ENCODE assay signal across 20 cellular contexts in the genomic region with DNA sequence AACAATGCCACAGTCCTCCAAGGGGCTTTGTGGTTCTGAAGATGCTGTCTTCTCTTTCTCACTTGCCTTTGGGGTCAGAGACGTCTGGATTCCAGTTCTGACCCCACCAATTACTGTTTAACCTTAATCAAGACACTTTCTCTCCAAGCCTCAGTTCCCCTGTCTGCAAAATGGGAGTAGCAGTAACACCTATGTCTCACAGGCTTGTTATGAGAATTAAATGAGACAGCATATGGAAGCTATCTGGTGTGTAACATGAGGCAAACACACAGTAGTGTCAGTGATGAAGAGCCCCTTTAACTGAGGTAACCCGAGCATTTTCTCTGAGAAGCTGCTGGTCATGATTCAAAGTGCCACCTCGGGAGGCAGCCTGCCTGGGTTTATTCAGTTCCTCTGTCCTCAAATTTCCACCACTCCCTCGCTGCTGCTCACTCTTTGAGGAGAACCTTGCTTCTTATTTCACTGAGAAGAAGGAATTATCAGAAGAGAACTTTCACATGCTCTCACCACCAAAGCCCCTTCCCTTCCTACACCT. TPM values are rescaled to one million over a fixed set of nuclear protein-coding genes. Genes with fewer than 3 reads are reported as not detected.
DNase-seq lines count a peak whose midpoint lies in the region; ATAC-seq and TF ChIP-seq lines count a peak whose summit lies in the region.
"Had no signal": no experiment of that assay in that cellular context is flagged by ENCODE, and none has a peak within 500 bp of the region (broad histone marks: within the 10 kb centered on the region; RNA-seq: fewer than 3 reads in every experiment).

No MANE protein-coding gene starts in this region.

- peak overlapping the region; percentile 77 to 95 for H3K27ac ChIP-seq in right atrium auricular region

- TF ChIP-seq CTCF in right atrium auricular region (IDR thresholded peaks at IDR 0.05) (no peak), WTC11 (IDR thresholded peaks at IDR 0.05) (no peak), epithelial cell of esophagus (IDR thresholded peaks at IDR 0.05; ENCODE audit: insufficient read depth, low read depth, low read length, missing control alignments) (peak; percentile 2)

- no peaks in the 10 kb centered on the region for H3K27me3 ChIP-seq in right atrium auricular region

- peaks cover 0 to 42% of the 10 kb centered on the region in 2 donors for H3K4me1 ChIP-seq in right atrium auricular region
- H3K4me1 ChIP-seq: Caco-2 had no signal

- peaks cover 52% of the 10 kb centered on the region for H3K4me1 Mint-ChIP-seq in WTC11
- peaks cover 60% of the 10 kb centered on the region for H3K4me1 Mint-ChIP-seq in stimulated activated effector memory CD8-positive, alpha-beta T cell treated with anti-CD3 and anti-CD28 coated beads, Interleukin-12 subunit alpha, Interleukin-12 subunit beta, amount 100 ng/mL, for 72 hours
- H3K4me1 Mint-ChIP-seq: CD14-positive monocyte had no signal

- CTCF ChIA-PET in WTC11 (lab: Charles Lee): interaction anchor here (0.6 to 2.2 kb wide), 4 partner anchors 11 to 155 kb away, joined by 3 to 7 read pairs (median 4); no protein-coding TSS in a partner anchor

- peak overlapping the region; percentile 39; the same call in 1 of the 2 replicates for H3K27ac Mint-ChIP-seq in WTC11
- peak overlapping the region; percentile 27 for H3K27ac Mint-ChIP-seq in stimulated activated effector memory CD8-positive, alpha-beta T cell treated with anti-CD3 and anti-CD28 coated beads, Interleukin-12 subunit alpha, Interleukin-12 subunit beta, amount 100 ng/mL, for 72 hours

- intact Hi-C loops in left cardiac atrium (cut with DNase I): no loop called here

- peaks cover 70% of the 10 kb centered on the region for H3K36me3 Mint-ChIP-seq in WTC11
- H3K36me3 Mint-ChIP-seq in stimulated activated effector memory CD8-positive, alpha-beta T cell treated with anti-CD3 and anti-CD28 coated beads, Interleukin-12 subunit alpha, Interleukin-12 subunit beta, amount 100 ng/mL, for 72 hours: peaks cover 88% of the 10 kb centered on the region

- POLR2A ChIA-PET in WTC11 (lab: Charles Lee): no interaction called here

- no peak overlapping the region for H3K4me3 Mint-ChIP-seq in WTC11
- no peak overlapping the region for H3K4me3 Mint-ChIP-seq in stimulated activated effector memory CD8-positive, alpha-beta T cell treated with anti-CD3 and anti-CD28 coated beads, Interleukin-12 subunit alpha, Interleukin-12 subunit beta, amount 100 ng/mL, for 72 hours
- H3K4me3 Mint-ChIP-seq: CD14-positive monocyte, GM23338 had no signal

- H3K4me3 ChIP-seq in right atrium auricular region (no peak overlapping the region), epithelial cell of esophagus (ENCODE audit: low read length) (no peak overlapping the region)
- H3K4me3 ChIP-seq: GM23338 had no signal

- no peaks in the 10 kb centered on the region for H3K9me3 ChIP-seq in right atrium auricular region
- H3K9me3 ChIP-seq: Caco-2 had no signal

- ATAC-seq in left cardiac atrium: no peak
- ATAC-seq in WTC11: no peak
- no peak for ATAC-seq in stimulated activated effector memory CD8-positive, alpha-beta T cell treated with anti-CD3 and anti-CD28 coated beads, Interleukin-12 subunit alpha, Interleukin-12 subunit beta, amount 100 ng/mL, for 72 hours
- ATAC-seq in HG03025 (IDR thresholded peaks at IDR 0.05; ENCODE audit: low FRiP score, unreplicated experiment): no peak
- ATAC-seq in HG03521 (IDR thresholded peaks at IDR 0.05; ENCODE audit: unreplicated experiment): no peak

- DNase-seq in right atrium auricular region (ENCODE audit: low spot score) (no peak), left cardiac atrium (no peak), WTC11 (ENCODE audit: low spot score) (no peak), epithelial cell of esophagus (ENCODE audit: low read depth) (no peak)
- DNase-seq in stimulated activated effector memory CD8-positive, alpha-beta T cell treated with anti-CD3 and anti-CD28 coated beads, Interleukin-12 subunit alpha, Interleukin-12 subunit beta, amount 100 ng/mL, for 72 hours (ENCODE audit: low spot score in 2 of 2): no peak
- DNase-seq in stimulated activated CD4-positive, alpha-beta T cell treated with anti-CD3 and anti-CD28 coated beads, Interleukin-4, amount 100 ng/mL, for 1 hour: no peak
- DNase-seq: ACHN; AML-193; Caco-2; DMS153; Kasumi-1; NCI-H1105; NCI-H1694 treated with DMSO at 0.1 percent for 48 hours; NCI-H69; NK-92 treated with Interleukin-12 subunit alpha and Interleukin-12 subunit beta, amount 100 ng/mL, for 24 hours had no signal

- H3K36me3 ChIP-seq in right atrium auricular region: no peaks in the 10 kb centered on the region

- H3K27me3 Mint-ChIP-seq in WTC11 (ENCODE audit: low read depth): no peaks in the 10 kb centered on the region

- H3K9me3 Mint-ChIP-seq in WTC11: no peaks in the 10 kb centered on the region
- H3K9me3 Mint-ChIP-seq in stimulated activated effector memory CD8-positive, alpha-beta T cell treated with anti-CD3 and anti-CD28 coated beads, Interleukin-12 subunit alpha, Interleukin-12 subunit beta, amount 100 ng/mL, for 72 hours: no peaks in the 10 kb centered on the region
- H3K9me3 Mint-ChIP-seq: CD14-positive monocyte had no signal

TF ChIP-seq in WTC11, 78 proteins besides CTCF, POLR2A, EP300 and RAD21:
- TF ChIP-seq, protein P1, sequence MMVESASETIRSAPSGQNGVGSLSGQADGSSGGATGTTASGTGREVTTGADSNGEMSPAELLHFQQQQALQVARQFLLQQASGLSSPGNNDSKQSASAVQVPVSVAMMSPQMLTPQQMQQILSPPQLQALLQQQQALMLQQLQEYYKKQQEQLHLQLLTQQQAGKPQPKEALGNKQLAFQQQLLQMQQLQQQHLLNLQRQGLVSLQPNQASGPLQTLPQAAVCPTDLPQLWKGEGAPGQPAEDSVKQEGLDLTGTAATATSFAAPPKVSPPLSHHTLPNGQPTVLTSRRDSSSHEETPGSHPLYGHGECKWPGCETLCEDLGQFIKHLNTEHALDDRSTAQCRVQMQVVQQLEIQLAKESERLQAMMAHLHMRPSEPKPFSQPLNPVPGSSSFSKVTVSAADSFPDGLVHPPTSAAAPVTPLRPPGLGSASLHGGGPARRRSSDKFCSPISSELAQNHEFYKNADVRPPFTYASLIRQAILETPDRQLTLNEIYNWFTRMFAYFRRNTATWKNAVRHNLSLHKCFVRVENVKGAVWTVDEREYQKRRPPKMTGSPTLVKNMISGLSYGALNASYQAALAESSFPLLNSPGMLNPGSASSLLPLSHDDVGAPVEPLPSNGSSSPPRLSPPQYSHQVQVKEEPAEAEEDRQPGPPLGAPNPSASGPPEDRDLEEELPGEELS (CRISPR knock-in tag; IDR thresholded peaks at IDR 0.05): no peak
- TF ChIP-seq NFE2L1 (CRISPR knock-in tag; IDR thresholded peaks at IDR 0.05) (no peak), SOX15 (CRISPR knock-in tag; IDR thresholded peaks at IDR 0.05) (no peak), ZNF396 (CRISPR knock-in tag; IDR thresholded peaks at IDR 0.05; ENCODE audit: borderline replicate concordance) (no peak), SMAD4 (CRISPR knock-in tag; IDR thresholded peaks at IDR 0.05) (no peak), ZNF121 (CRISPR knock-in tag; IDR thresholded peaks at IDR 0.05) (no peak), ELF4 (CRISPR knock-in tag; IDR thresholded peaks at IDR 0.05; ENCODE audit: low read depth) (no peak), GRHL2 (CRISPR knock-in tag; IDR thresholded peaks at IDR 0.05; ENCODE audit: insufficient replicate concordance, severe bottlenecking) (no peak), NR1H2 (CRISPR knock-in tag; IDR thresholded peaks at IDR 0.05) (no peak), KAT7 (CRISPR knock-in tag; IDR thresholded peaks at IDR 0.05; ENCODE audit: borderline replicate concordance) (no peak), ZNF671 (CRISPR knock-in tag; IDR thresholded peaks at IDR 0.05) (no peak)
- TF ChIP-seq, protein P2, sequence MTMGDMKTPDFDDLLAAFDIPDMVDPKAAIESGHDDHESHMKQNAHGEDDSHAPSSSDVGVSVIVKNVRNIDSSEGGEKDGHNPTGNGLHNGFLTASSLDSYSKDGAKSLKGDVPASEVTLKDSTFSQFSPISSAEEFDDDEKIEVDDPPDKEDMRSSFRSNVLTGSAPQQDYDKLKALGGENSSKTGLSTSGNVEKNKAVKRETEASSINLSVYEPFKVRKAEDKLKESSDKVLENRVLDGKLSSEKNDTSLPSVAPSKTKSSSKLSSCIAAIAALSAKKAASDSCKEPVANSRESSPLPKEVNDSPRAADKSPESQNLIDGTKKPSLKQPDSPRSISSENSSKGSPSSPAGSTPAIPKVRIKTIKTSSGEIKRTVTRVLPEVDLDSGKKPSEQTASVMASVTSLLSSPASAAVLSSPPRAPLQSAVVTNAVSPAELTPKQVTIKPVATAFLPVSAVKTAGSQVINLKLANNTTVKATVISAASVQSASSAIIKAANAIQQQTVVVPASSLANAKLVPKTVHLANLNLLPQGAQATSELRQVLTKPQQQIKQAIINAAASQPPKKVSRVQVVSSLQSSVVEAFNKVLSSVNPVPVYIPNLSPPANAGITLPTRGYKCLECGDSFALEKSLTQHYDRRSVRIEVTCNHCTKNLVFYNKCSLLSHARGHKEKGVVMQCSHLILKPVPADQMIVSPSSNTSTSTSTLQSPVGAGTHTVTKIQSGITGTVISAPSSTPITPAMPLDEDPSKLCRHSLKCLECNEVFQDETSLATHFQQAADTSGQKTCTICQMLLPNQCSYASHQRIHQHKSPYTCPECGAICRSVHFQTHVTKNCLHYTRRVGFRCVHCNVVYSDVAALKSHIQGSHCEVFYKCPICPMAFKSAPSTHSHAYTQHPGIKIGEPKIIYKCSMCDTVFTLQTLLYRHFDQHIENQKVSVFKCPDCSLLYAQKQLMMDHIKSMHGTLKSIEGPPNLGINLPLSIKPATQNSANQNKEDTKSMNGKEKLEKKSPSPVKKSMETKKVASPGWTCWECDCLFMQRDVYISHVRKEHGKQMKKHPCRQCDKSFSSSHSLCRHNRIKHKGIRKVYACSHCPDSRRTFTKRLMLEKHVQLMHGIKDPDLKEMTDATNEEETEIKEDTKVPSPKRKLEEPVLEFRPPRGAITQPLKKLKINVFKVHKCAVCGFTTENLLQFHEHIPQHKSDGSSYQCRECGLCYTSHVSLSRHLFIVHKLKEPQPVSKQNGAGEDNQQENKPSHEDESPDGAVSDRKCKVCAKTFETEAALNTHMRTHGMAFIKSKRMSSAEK (CRISPR knock-in tag; IDR thresholded peaks at IDR 0.05; ENCODE audit: borderline replicate concordance): no peak

RNA-seq across cellular contexts. Expression of a gene that starts 11.7 kb away (rescaled TPM):
- total RNA-seq in right atrium auricular region (10 to 100 TPM; 41.1 to 53.7 TPM), left cardiac atrium (10 to 100 TPM; 52.4 to 56.3 TPM), WTC11 (2021) (64.2 to 69.8 TPM (median 66.6 TPM) in 3 replicates)

RNA-seq across cellular contexts. Expression of a gene that starts 22.8 kb away (rescaled TPM):
- total RNA-seq in right atrium auricular region (10 to 100 TPM; 55.0 to 59.5 TPM), left cardiac atrium (10 to 100 TPM; 62.9 to 74.1 TPM), WTC11 (2021) (13.2 to 15.6 TPM (median 15.0 TPM) in 3 replicates)

RNA-seq across cellular contexts. Expression of a gene that starts 23.7 kb away (rescaled TPM):
- total RNA-seq in right atrium auricular region (10 to 100 TPM; 36.7 to 47.4 TPM), left cardiac atrium (10 to 100 TPM; 14.7 to 63.5 TPM), WTC11 (2021) (0.44 to 0.71 TPM (median 0.48 TPM) in 3 replicates)
- total RNA-seq: Caco-2, RPMI7951 had no signal
